ENCODE assay signal across 8 cellular contexts in the genomic region with DNA sequence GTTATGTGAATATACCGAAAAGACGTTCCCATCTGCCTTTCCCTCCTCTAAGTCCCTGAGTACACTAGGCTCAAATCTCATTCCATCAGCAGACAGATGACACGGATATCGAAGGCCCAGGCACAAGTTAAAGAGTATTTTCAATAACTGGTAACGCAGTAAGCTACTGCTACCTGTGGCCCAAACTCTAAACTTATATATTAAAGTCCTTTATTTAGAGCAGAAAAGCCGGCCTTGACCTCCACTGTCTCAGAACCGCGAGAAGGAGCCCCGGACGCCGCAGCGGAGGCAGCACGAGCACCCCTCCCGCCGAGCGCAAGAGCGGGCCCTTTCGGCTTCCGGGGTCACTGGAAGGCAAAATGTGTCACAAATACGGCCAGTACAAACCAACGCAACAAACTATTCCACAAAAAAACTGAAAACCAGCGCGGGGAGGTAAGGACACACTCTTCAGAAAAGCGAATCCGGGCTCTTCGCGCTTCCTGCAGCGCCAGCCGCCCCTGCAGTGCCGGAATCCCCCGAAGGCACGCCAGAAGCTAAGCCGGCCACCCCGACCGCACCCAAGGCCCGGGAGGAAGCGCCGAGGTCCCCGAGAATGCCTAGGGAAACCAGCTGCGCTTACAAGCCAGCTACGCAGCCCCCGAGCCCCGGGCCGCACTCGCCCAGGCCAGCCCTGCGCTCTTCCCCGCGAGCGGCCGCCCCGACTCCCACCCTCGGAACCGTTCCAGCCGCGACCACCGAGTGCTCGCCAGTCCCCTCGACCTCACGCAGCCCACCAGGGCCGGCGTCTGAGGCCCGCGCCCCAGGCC. TPM values are rescaled to one million over a fixed set of nuclear protein-coding genes. Genes with fewer than 3 reads are reported as not detected.
DNase-seq lines count a peak whose midpoint lies in the region; ATAC-seq and TF ChIP-seq lines count a peak whose summit lies in the region.

No MANE protein-coding gene starts in this region.

- H3K9me3 ChIP-seq in endodermal cell (ENCODE audit: control insufficient read depth, low read length), result no peaks in the 10 kb centered on the region
- H3K9me3 ChIP-seq in upper lobe of left lung, result no peaks in the 10 kb centered on the region

- no peaks in the 10 kb centered on the region for H3K9me3 Mint-ChIP-seq in endodermal cell

- ATAC-seq in GM21576 (IDR thresholded peaks at IDR 0.05; ENCODE audit: unreplicated experiment) (peak; percentile 13), upper lobe of left lung (ENCODE audit: low FRiP score in 2 of 2) (peak in 1 of 2 donors; percentile 36)

- H3K4me1 Mint-ChIP-seq in endodermal cell, result peaks cover 44% of the 10 kb centered on the region

- H3K36me3 Mint-ChIP-seq in endodermal cell (ENCODE audit: low read depth), result no peaks in the 10 kb centered on the region

- peak overlapping the region; percentile 65 for H3K27ac ChIP-seq in endodermal cell (ENCODE audit: low read depth, low read length)
- peak overlapping the region; percentile 98 to 99 (median 98) for H3K27ac ChIP-seq in upper lobe of left lung

- TF ChIP-seq CTCF in endodermal cell (conservative IDR thresholded peaks at IDR 0.05), result no peak
- TF ChIP-seq CTCF in upper lobe of left lung (IDR thresholded peaks at IDR 0.05), result no peak

- H3K4me1 ChIP-seq in endodermal cell (ENCODE audit: control insufficient read depth, insufficient read depth, low read length), result peaks cover 9% of the 10 kb centered on the region
- H3K4me1 ChIP-seq in upper lobe of left lung, result peaks cover 67 to 79% (median 73%) of the 10 kb centered on the region in 4 donors

- peak overlapping the region; percentile 91 for H3K4me3 Mint-ChIP-seq in endodermal cell

- no peaks in the 10 kb centered on the region for H3K27me3 Mint-ChIP-seq in endodermal cell (ENCODE audit: insufficient read depth)

- no peak for TF ChIP-seq EP300 in upper lobe of left lung (IDR thresholded peaks at IDR 0.05)

- 0 to 1% methylated on average over 35 to 63 of the region's 63 CpGs for WGBS in endodermal cell (ENCODE audit: insufficient coverage in 1 of 2, insufficient read length in 1 of 2), 2 experiments
- WGBS in upper lobe of left lung, 2 donors, result 0% methylated on average over 19 to 62 of the region's 63 CpGs

- H3K36me3 ChIP-seq in endodermal cell (ENCODE audit: control insufficient read depth, insufficient read depth, low read length) (peaks cover 8% of the 10 kb centered on the region), upper lobe of left lung (no peaks in the 10 kb centered on the region)

- DNase-seq in D341Med (ENCODE audit: low spot score), result peak; percentile 53
- DNase-seq in KG1 (lab: John Stamatoyannopoulos, UW), result peak; percentile 19
- peak; percentile 21 to 31 for DNase-seq in activated CD4-positive, alpha-beta T cell treated with anti-CD3 and anti-CD28 coated beads, Interleukin-2, amount 50 U/mL, for 4 hours
- DNase-seq in endodermal cell, result peak; percentile 64
- DNase-seq in myocyte (ENCODE audit: low read depth), result peak; percentile 46
- DNase-seq in upper lobe of left lung, result peak; percentile 34 to 85
- DNase-seq in amniotic stem cell (lab: John Stamatoyannopoulos, UW), result no peak

- peak overlapping the region; percentile 90 for H3K9ac ChIP-seq in endodermal cell (ENCODE audit: extremely low read depth, low read length, poor library complexity, severe bottlenecking)

- no peaks in the 10 kb centered on the region for H3K27me3 ChIP-seq in endodermal cell (ENCODE audit: control insufficient read depth, insufficient read depth, low read length, poor library complexity, severe bottlenecking)
- H3K27me3 ChIP-seq in upper lobe of left lung, result no peaks in the 10 kb centered on the region

- no peak for TF ChIP-seq POLR2A in upper lobe of left lung (IDR thresholded peaks at IDR 0.05)

- H3K4me3 ChIP-seq in endodermal cell (ENCODE audit: low read length), result peak overlapping the region; percentile 97
- H3K4me3 ChIP-seq in upper lobe of left lung, result peak overlapping the region; percentile 67 to 98 (median 82)

- peak overlapping the region; percentile 95 for H3K27ac Mint-ChIP-seq in endodermal cell

RNA-seq across cellular contexts. Expression of a gene that starts 0.7 kb away (rescaled TPM):
- total RNA-seq in endodermal cell (10 to 100 TPM; 53.5 to 68.3 TPM), myocyte (31.9 and 33.8 TPM in 2 replicates), upper lobe of left lung (100 to 1,000 TPM in 1 of 6 donors, 10 to 100 TPM in 5; 51.6 to 109 (median 58.9) TPM)
- 47.8 TPM for polyA plus RNA-seq in endodermal cell (2013, experiment 1 of 2)
- 43.0 TPM for polyA plus RNA-seq in endodermal cell (2013, experiment 2 of 2)
- 20.8 TPM for polyA plus RNA-seq in myocyte (2012)

RNA-seq across cellular contexts. Expression of a gene that starts 12.3 kb away (rescaled TPM):
- total RNA-seq in endodermal cell (10 to 100 TPM; 51.5 to 52.1 TPM), myocyte (27.9 and 28.8 TPM in 2 replicates), upper lobe of left lung (10 to 100 TPM; 18.6 to 33.2 (median 26.3) TPM)
- polyA plus RNA-seq in endodermal cell (2013, experiment 1 of 2), result 47.3 TPM
- 41.8 TPM for polyA plus RNA-seq in endodermal cell (2013, experiment 2 of 2)
- 29.8 TPM for polyA plus RNA-seq in myocyte (2012)

RNA-seq across cellular contexts. Expression of a gene that starts 26.9 kb away (rescaled TPM):
- total RNA-seq in endodermal cell, result 10 to 100 TPM in 1 of 2 donors, 1 to 10 TPM in 1; 8.9 to 10.2 TPM
- polyA plus RNA-seq in endodermal cell (2013, experiment 1 of 2), result 3.2 TPM
- polyA plus RNA-seq in endodermal cell (2013, experiment 2 of 2), result 3.4 TPM
- total RNA-seq in myocyte, result 0.16 TPM in 1 of 2 replicates, not detected in the other
- polyA plus RNA-seq in myocyte (2012), result 0.03 TPM
- total RNA-seq in upper lobe of left lung, result 10 to 100 TPM in 4 of 6 donors, 1 to 10 TPM in 2; 3.8 to 18.5 (median 14.4) TPM
